13 cellular contexts compared by ENCODE assay signal in genomic region chr18:23972416-23972815, GRCh38. TPM values are rescaled to one million over a fixed set of nuclear protein-coding genes. Genes with fewer than 3 reads are reported as not detected.
A peak's percentile ranks its signal among the peaks of the same experiment; 100 is the strongest.
DNase-seq lines count a peak whose midpoint lies in the region; ATAC-seq, FAIRE-seq and TF ChIP-seq lines count a peak whose summit lies in the region.
"Had no signal": no experiment of that assay in that cellular context is flagged by ENCODE, and none has a peak within 500 bp of the region (broad histone marks: within the 10 kb centered on the region; RNA-seq: fewer than 3 reads in every experiment).

No MANE protein-coding gene starts in this region.

- H3K9me3 ChIP-seq in suprapubic skin: no peaks in the 10 kb centered on the region
- H3K9me3 ChIP-seq: SJSA1 had no signal

- POLR2A ChIA-PET in activated B cell treated with CpG ODN at 0.5 μM for 24 hours (lab: Charles Lee): no interaction called here

- H3K9me3 Mint-ChIP-seq in activated B cell treated with CpG ODN at 0.5 μM for 24 hours: peaks cover 3% of the 10 kb centered on the region

- FAIRE-seq in RCC 7860 (lab: Jason Lieb, UNC): no peak

- H3K4me1 ChIP-seq in suprapubic skin: no peaks in the 10 kb centered on the region
- H3K4me1 ChIP-seq: SJSA1 had no signal

- 67% methylated on average over 6 of the region's 6 CpGs for WGBS in suprapubic skin

- no peaks in the 10 kb centered on the region for H3K27me3 Mint-ChIP-seq in activated B cell treated with CpG ODN at 0.5 μM for 24 hours

- H3K36me3 Mint-ChIP-seq in activated B cell treated with CpG ODN at 0.5 μM for 24 hours (ENCODE audit: low read depth): no peaks in the 10 kb centered on the region

- no peak for TF ChIP-seq EP300 in suprapubic skin (IDR thresholded peaks at IDR 0.05)

- peak; percentile 26 for DNase-seq in activated CD4-positive, CD25-positive, alpha-beta regulatory T cell treated with anti-CD3 and anti-CD28 coated beads, Interleukin-2, amount 50 U/mL, for 16 hours (ENCODE audit: low read depth, low spot score)
- DNase-seq in activated CD4-positive, CD25-positive, alpha-beta regulatory T cell treated with anti-CD3 and anti-CD28 coated beads, Interleukin-2, amount 50 U/mL, for 72 hours: no peak
- DNase-seq in activated B cell treated with CpG ODN at 0.5 μM for 24 hours (no peak), left kidney (ENCODE audit: low read depth, low spot score) (peak; percentile 39), RCC 7860 (ENCODE audit: low spot score) (no peak), suprapubic skin (ENCODE audit: low spot score in 2 of 2) (no peak), SW 1271 (lab: John Stamatoyannopoulos, UW) (no peak)
- DNase-seq: DMS53, NCI-H345 had no signal

- H3K27ac ChIP-seq in suprapubic skin: no peak overlapping the region
- H3K27ac ChIP-seq: 22Rv1, coronary artery, SJSA1 had no signal

- TF ChIP-seq POLR2A in suprapubic skin (IDR thresholded peaks at IDR 0.05): no peak

- no peaks in the 10 kb centered on the region for H3K27me3 ChIP-seq in suprapubic skin
- H3K27me3 ChIP-seq: SJSA1 had no signal

- intact Hi-C loops in activated B cell treated with CpG ODN at 0.5 μM for 24 hours (cut with micrococcal nuclease): no loop called here

- H3K4me3 ChIP-seq in suprapubic skin: no peak overlapping the region
- H3K4me3 ChIP-seq: coronary artery, SJSA1 had no signal

- no peak for TF ChIP-seq CTCF in activated B cell treated with CpG ODN at 0.5 μM for 24 hours (IDR thresholded peaks at IDR 0.05)
- no peak for TF ChIP-seq CTCF in suprapubic skin (IDR thresholded peaks at IDR 0.05)

- H3K36me3 ChIP-seq in suprapubic skin: no peaks in the 10 kb centered on the region
- H3K36me3 ChIP-seq: SJSA1 had no signal

- no peak overlapping the region for H3K4me3 Mint-ChIP-seq in activated B cell treated with CpG ODN at 0.5 μM for 24 hours

- H3K27ac Mint-ChIP-seq in activated B cell treated with CpG ODN at 0.5 μM for 24 hours: peak overlapping the region; percentile 13

- peaks cover 61% of the 10 kb centered on the region for H3K4me1 Mint-ChIP-seq in activated B cell treated with CpG ODN at 0.5 μM for 24 hours

- ATAC-seq in HG02623 (IDR thresholded peaks at IDR 0.05; ENCODE audit: unreplicated experiment) (peak; percentile 55), activated B cell treated with CpG ODN at 0.5 μM for 24 hours (ENCODE audit: low read depth) (peak; percentile 20)

- CTCF ChIA-PET in activated B cell treated with CpG ODN at 0.5 μM for 24 hours (lab: Charles Lee): no interaction called here

RNA-seq across cellular contexts. Expression of gene TTC39C, which starts 42.1 kb away (rescaled TPM):
- total RNA-seq in activated B cell treated with CpG ODN at 0.5 μM for 24 hours (60.6 and 68.4 TPM in 2 replicates), suprapubic skin (100 to 1,000 TPM in 1 of 4 donors, 10 to 100 TPM in 3; 74.9 to 126 (median 86.5) TPM)

Comparison
In these comparisons a context has a peak if more than half of its experiments do, and no peak if none do; other contexts are left out.
1. DNase-seq: peak in activated CD4-positive, CD25-positive, alpha-beta regulatory T cell treated with anti-CD3 and anti-CD28 coated beads, Interleukin-2, amount 50 U/mL, for 16 hours (single experiment) and left kidney (single experiment); none in activated CD4-positive, CD25-positive, alpha-beta regulatory T cell treated with anti-CD3 and anti-CD28 coated beads, Interleukin-2, amount 50 U/mL, for 72 hours (single experiment), activated B cell treated with CpG ODN at 0.5 μM for 24 hours (single experiment), RCC 7860 (single experiment), suprapubic skin (0 of 2) and SW 1271 (0 of 2).